In genomic region chr15:41988896-41989572, GRCh38 we compare ENCODE assay signal across 11 cellular contexts. TPM values are rescaled to one million over a fixed set of nuclear protein-coding genes. Genes with fewer than 3 reads are reported as not detected.
A peak's percentile ranks its signal among the peaks of the same experiment; 100 is the strongest.
DNase-seq lines count a peak whose midpoint lies in the region; ATAC-seq, FAIRE-seq and TF ChIP-seq lines count a peak whose summit lies in the region.
"Had no signal": no experiment of that assay in that cellular context is flagged by ENCODE, and none has a peak within 500 bp of the region (broad histone marks: within the 10 kb centered on the region; RNA-seq: fewer than 3 reads in every experiment).

No MANE protein-coding gene starts in this region.

- H3K9me1 ChIP-seq in endothelial cell of umbilical vein (replicated peaks; ENCODE audit: control insufficient read depth, extremely low read depth, insufficient read depth, low read length): no peaks in the 10 kb centered on the region

- H4K20me1 ChIP-seq in Loucy (ENCODE audit: insufficient read depth, low read length, poor library complexity, severe bottlenecking) (no peaks in the 10 kb centered on the region), endothelial cell of umbilical vein (replicated peaks; ENCODE audit: control insufficient read depth, extremely low read depth, insufficient read depth, low read length) (no peaks in the 10 kb centered on the region)

- POLR2A ChIA-PET in endothelial cell of umbilical vein (lab: Charles Lee): no interaction called here
- POLR2A ChIA-PET in T-cell (lab: Charles Lee): no interaction called here

- ATAC-seq in psoas muscle (peak in 3 of 4 donors; percentile 6 to 18 (median 16)), T-cell (replicated peaks in 1 of 4) (no peak), GM21825 (IDR thresholded peaks at IDR 0.05; ENCODE audit: unreplicated experiment) (no peak), GM21367 (IDR thresholded peaks at IDR 0.05; ENCODE audit: unreplicated experiment) (no peak)

- H3K9ac ChIP-seq in Loucy (ENCODE audit: low read depth, low read length, poor library complexity, severe bottlenecking) (no peak overlapping the region), endothelial cell of umbilical vein (replicated peaks; ENCODE audit: extremely low read depth, insufficient read depth, low read length) (no peak overlapping the region)

- no peak overlapping the region for H3K27ac Mint-ChIP-seq in T-cell
- H3K27ac Mint-ChIP-seq: CD8-positive, alpha-beta memory T cell had no signal

- H3K4me3 ChIP-seq in Loucy (ENCODE audit: low read length, poor library complexity, severe bottlenecking) (no peak overlapping the region), endothelial cell of umbilical vein (replicated peaks in 1 of 3; ENCODE audit: insufficient read depth in 1 of 3, low read depth in 1 of 3, low read length in 3 of 3) (no peak overlapping the region), psoas muscle (no peak overlapping the region)
- H3K4me3 ChIP-seq: Peyer's patch had no signal

- no peak overlapping the region for H3K27ac ChIP-seq in endothelial cell of umbilical vein (ENCODE audit: insufficient read depth, low read depth, low read length)
- no peak overlapping the region for H3K27ac ChIP-seq in psoas muscle
- H3K27ac ChIP-seq: Peyer's patch had no signal

- H3K9me3 Mint-ChIP-seq in T-cell: no peaks in the 10 kb centered on the region
- H3K9me3 Mint-ChIP-seq: CD8-positive, alpha-beta memory T cell had no signal

- intact Hi-C loops in endothelial cell of umbilical vein (cut with micrococcal nuclease) (loop anchor here (1.0 kb wide), 3 partner anchors 68 to 145 kb away; no protein-coding TSS in a partner anchor), psoas muscle (cut with DNase I) (loop anchor here (1.0 to 10.0 kb wide), 4 partner anchors 68 to 146 kb away; no protein-coding TSS in a partner anchor)

- TF ChIP-seq POLR2A in endothelial cell of umbilical vein (IDR thresholded peaks at IDR 0.05; ENCODE audit: low read depth, low read length): no peak

- dilution Hi-C loops in endothelial cell of umbilical vein (cut with MboI; ENCODE audit: extremely low pct_ligation_motif_present, low sequenced_read_pairs): no loop called here

- H3K4me1 Mint-ChIP-seq in T-cell: no peaks in the 10 kb centered on the region
- H3K4me1 Mint-ChIP-seq: CD8-positive, alpha-beta memory T cell had no signal

- no peak overlapping the region for H3K4me2 ChIP-seq in Loucy (ENCODE audit: low read depth, low read length, poor library complexity, severe bottlenecking)
- H3K4me2 ChIP-seq in endothelial cell of umbilical vein (ENCODE audit: insufficient read depth, low read length): no peak overlapping the region

- H3K79me2 ChIP-seq in Loucy (ENCODE audit: insufficient read depth, low read length) (no peaks in the 10 kb centered on the region), endothelial cell of umbilical vein (ENCODE audit: control insufficient read depth, insufficient read depth, low read length) (no peaks in the 10 kb centered on the region)

- H3K9me3 ChIP-seq in Loucy (ENCODE audit: insufficient read depth, low read depth, low read length) (no peaks in the 10 kb centered on the region), endothelial cell of umbilical vein (replicated peaks; ENCODE audit: control insufficient read depth, insufficient read depth, low read length) (no peaks in the 10 kb centered on the region), psoas muscle (no peaks in the 10 kb centered on the region)
- H3K9me3 ChIP-seq: Peyer's patch had no signal

- 74 to 78% (median 77%) methylated on average over 21 of the region's 21 CpGs for WGBS in psoas muscle, 3 donors

- FAIRE-seq in endothelial cell of umbilical vein (lab: Jason Lieb, UNC): no peak

- no peaks in the 10 kb centered on the region for H3K9me2 ChIP-seq in Loucy (replicated peaks; ENCODE audit: low read depth, low read length)

- peak; percentile 11 for TF ChIP-seq CTCF in GM10266 (IDR thresholded peaks at IDR 0.05; ENCODE audit: control insufficient read depth, insufficient read depth, low read depth, missing control alignments)
- no peak for TF ChIP-seq CTCF in Loucy (conservative IDR thresholded peaks at IDR 0.05; ENCODE audit: low read length)
- no peak for TF ChIP-seq CTCF in endothelial cell of umbilical vein (IDR thresholded peaks at IDR 0.05; ENCODE audit: extremely low read depth in 1 of 2, insufficient read depth in 1 of 2, low read depth in 1 of 2, low read length in 2 of 2)
- no peak for TF ChIP-seq CTCF in psoas muscle (IDR thresholded peaks at IDR 0.05)

- no peaks in the 10 kb centered on the region for H3K36me3 ChIP-seq in Loucy (ENCODE audit: insufficient read depth, low read length)
- no peaks in the 10 kb centered on the region for H3K36me3 ChIP-seq in endothelial cell of umbilical vein (ENCODE audit: control insufficient read depth in 2 of 2, extremely low read depth in 1 of 2, insufficient read depth in 2 of 2, low read length in 2 of 2)
- no peaks in the 10 kb centered on the region for H3K36me3 ChIP-seq in psoas muscle (ENCODE audit: insufficient read depth in 1 of 2, low read depth in 1 of 2)
- H3K36me3 ChIP-seq: Peyer's patch had no signal

- no peak overlapping the region for H3K4me3 Mint-ChIP-seq in T-cell
- H3K4me3 Mint-ChIP-seq: CD8-positive, alpha-beta memory T cell had no signal

- DNase-seq in GM10266 (ENCODE audit: extremely low spot score): no peak
- no peak for DNase-seq in endothelial cell of umbilical vein (ENCODE audit: low read depth, low spot score)
- peak in 1 of 2 donors; percentile 34 for DNase-seq in psoas muscle
- no peak for DNase-seq in T-cell

- H3K27me3 ChIP-seq in Loucy (ENCODE audit: insufficient read depth, low read length, poor library complexity, severe bottlenecking): no peaks in the 10 kb centered on the region
- H3K27me3 ChIP-seq in endothelial cell of umbilical vein (ENCODE audit: control insufficient read depth in 2 of 2, insufficient read depth in 2 of 2, low read length in 2 of 2): no peaks in the 10 kb centered on the region
- no peaks in the 10 kb centered on the region for H3K27me3 ChIP-seq in psoas muscle (ENCODE audit: insufficient read depth in 3 of 3, low read length in 2 of 3)
- H3K27me3 ChIP-seq: Peyer's patch had no signal

- no peaks in the 10 kb centered on the region for H3K36me3 Mint-ChIP-seq in T-cell
- H3K36me3 Mint-ChIP-seq: CD8-positive, alpha-beta memory T cell had no signal

- BruUV-seq in endothelial cell of umbilical vein (replicated peaks; lab: Mats Ljungman, UMichigan): no TSS peak

- CTCF ChIA-PET in endothelial cell of umbilical vein (lab: Charles Lee): interaction anchor here (0.7 to 11.0 kb wide), 29 partner anchors 8 to 150 kb away, joined by 3 to 116 read pairs (median 5); partner anchors contain the start of gene EHD4
- CTCF ChIA-PET in T-cell (lab: Charles Lee): interaction anchor here (0.7 to 1.4 kb wide), 4 partner anchors 62 to 95 kb away, joined by 3 to 4 read pairs (median 4); no protein-coding TSS in a partner anchor

- H2AFZ ChIP-seq in Loucy (ENCODE audit: low read length) (0 out of 2 replicates have a peak overlapping the region, but pooled peaks have one; percentile 43), endothelial cell of umbilical vein (ENCODE audit: low read depth, low read length) (no peak overlapping the region)

- H3K27me3 Mint-ChIP-seq in T-cell: peaks cover 0 to 3% of the 10 kb centered on the region in 2 donors
- H3K27me3 Mint-ChIP-seq: CD8-positive, alpha-beta memory T cell had no signal

- H3F3A ChIP-seq in Loucy (ENCODE audit: low read depth): no peaks in the 10 kb centered on the region

- H3K4me1 ChIP-seq in Loucy (ENCODE audit: insufficient read depth, low read length, poor library complexity, severe bottlenecking) (no peaks in the 10 kb centered on the region), endothelial cell of umbilical vein (ENCODE audit: control insufficient read depth, extremely low read depth, insufficient read depth, low read length) (peaks cover 5% of the 10 kb centered on the region), psoas muscle (no peaks in the 10 kb centered on the region)
- H3K4me1 ChIP-seq: Peyer's patch had no signal

TF ChIP-seq in endothelial cell of umbilical vein, 7 proteins besides CTCF, POLR2A, EP300 and RAD21:
- TF ChIP-seq EZH2 (IDR thresholded peaks at IDR 0.05; ENCODE audit: borderline replicate concordance, low read depth, low read length, severe bottlenecking): peak; percentile 38
- TF ChIP-seq MAX (IDR thresholded peaks at IDR 0.05; ENCODE audit: insufficient read depth, insufficient read length): no peak

RNA-seq across cellular contexts. Expression of gene EHD4, which starts 16.7 kb away (rescaled TPM):
- 126 and 128 TPM in 2 replicates for total RNA-seq in endothelial cell of umbilical vein
- polyA plus RNA-seq in endothelial cell of umbilical vein: 96.7 and 99.1 TPM in 2 replicates
- 88.4 and 97.4 TPM in 2 replicates for polyA plus RNA-seq in endothelial cell of umbilical vein (2011; cell fraction: cytosol; rRNA removed)
- polyA plus RNA-seq in endothelial cell of umbilical vein (2011; cell fraction: nucleus; rRNA removed): 100 and 105 TPM in 2 replicates
- 39.8 and 70.3 TPM in 2 replicates for polyA plus RNA-seq in endothelial cell of umbilical vein (2012)
- 157 and 160 TPM in 2 replicates for polyA minus RNA-seq in endothelial cell of umbilical vein
- polyA minus RNA-seq in endothelial cell of umbilical vein (2011; cell fraction: cytosol; rRNA and poly(A)+ RNA removed): 11.4 TPM
- polyA minus RNA-seq in endothelial cell of umbilical vein (2011; cell fraction: nucleus; rRNA and poly(A)+ RNA removed): 113 and 127 TPM in 2 replicates
- 1 to 10 TPM; 5.3 to 9.6 (median 6.3) TPM for total RNA-seq in psoas muscle
- polyA plus RNA-seq in psoas muscle: 1 to 10 TPM; 1.7 to 4.8 (median 2.2) TPM
- total RNA-seq in T-cell: 10 to 100 TPM; 11.7 to 46.8 (median 16.8) TPM

RNA-seq across cellular contexts. Expression of gene PLA2G4E, which starts 31.8 kb away (rescaled TPM):
- total RNA-seq in endothelial cell of umbilical vein (not detected in 2 replicates), psoas muscle (under 1 TPM in 3 of 4 donors, not detected in 1; 0.08 to 0.34 (median 0.24) TPM), T-cell (not detected)
- polyA plus RNA-seq in endothelial cell of umbilical vein (not detected in 2 replicates), psoas muscle (under 1 TPM in 2 of 3 donors, not detected in 1; 0.01 to 0.07 TPM)
- not detected in 2 replicates for polyA plus RNA-seq in endothelial cell of umbilical vein (2011; cell fraction: cytosol; rRNA removed)
- not detected in 2 replicates for polyA plus RNA-seq in endothelial cell of umbilical vein (2011; cell fraction: nucleus; rRNA removed)
- not detected in 2 replicates for polyA plus RNA-seq in endothelial cell of umbilical vein (2012)
- polyA minus RNA-seq in endothelial cell of umbilical vein: not detected in 2 replicates
- not detected for polyA minus RNA-seq in endothelial cell of umbilical vein (2011; cell fraction: cytosol; rRNA and poly(A)+ RNA removed)
- not detected in 2 replicates for polyA minus RNA-seq in endothelial cell of umbilical vein (2011; cell fraction: nucleus; rRNA and poly(A)+ RNA removed)
- total RNA-seq: CD8-positive, alpha-beta memory T cell; HT-29 had no signal
- polyA plus RNA-seq: BJ; CD8-positive, alpha-beta memory T cell had no signal

Comparison
In these comparisons a context has a peak if more than half of its experiments do, and no peak if none do; other contexts are left out.
1. ATAC-seq: peak in psoas muscle (3 of 4); none in T-cell (0 of 4), GM21825 (single experiment) and GM21367 (single experiment).